1 cellular context compared by ENCODE assay signal in the genomic region with DNA sequence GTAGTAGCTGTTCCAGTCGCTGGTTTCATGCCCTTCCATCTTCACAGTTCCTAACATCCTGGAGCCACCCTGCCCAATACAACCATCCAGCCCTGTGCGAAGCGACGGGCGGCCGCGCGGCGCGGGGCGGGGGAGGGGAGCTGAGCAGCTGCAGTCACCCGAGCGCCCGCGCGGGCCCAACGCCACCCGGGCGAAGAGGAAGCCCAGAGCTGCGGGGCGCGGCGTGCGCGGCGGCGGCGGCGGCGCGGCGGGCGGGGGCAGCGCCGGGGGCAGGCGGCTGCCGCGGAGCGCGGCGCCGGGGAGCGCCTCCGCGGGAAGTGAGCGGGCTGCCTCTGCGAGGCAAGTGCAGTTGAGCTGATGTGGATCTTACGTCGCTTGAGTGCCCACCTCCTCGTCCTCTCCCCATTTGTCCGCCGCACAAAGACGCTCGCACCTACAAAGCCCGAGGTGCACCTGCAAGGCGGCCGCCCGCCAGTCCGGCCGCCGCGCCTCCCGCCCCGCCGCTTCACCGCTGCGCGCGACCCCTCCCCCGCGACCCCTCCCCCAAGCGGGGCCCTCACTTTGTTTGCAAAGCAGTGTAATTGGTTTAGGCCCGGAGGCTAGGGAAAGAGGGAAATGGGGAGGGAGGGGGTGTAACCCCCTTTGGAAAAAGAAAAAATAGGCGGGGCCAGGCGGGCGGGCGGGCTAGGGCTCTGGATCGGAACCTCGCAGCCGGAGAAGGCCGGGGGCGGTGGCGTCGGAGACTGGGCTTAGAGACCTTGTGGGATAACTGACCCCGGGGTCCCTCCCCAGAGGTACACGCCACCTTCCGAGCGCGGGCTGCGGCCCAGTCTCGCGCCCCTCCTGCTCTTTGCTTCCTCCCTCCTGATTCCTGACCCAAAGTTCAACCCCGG.
TF ChIP-seq lines count a peak whose summit lies in the region.

A gene (minus strand): TSS at position 334 of the 893 bp plus-strand sequence. CDS start 277 bp downstream, at position 57.
A gene with protein sequence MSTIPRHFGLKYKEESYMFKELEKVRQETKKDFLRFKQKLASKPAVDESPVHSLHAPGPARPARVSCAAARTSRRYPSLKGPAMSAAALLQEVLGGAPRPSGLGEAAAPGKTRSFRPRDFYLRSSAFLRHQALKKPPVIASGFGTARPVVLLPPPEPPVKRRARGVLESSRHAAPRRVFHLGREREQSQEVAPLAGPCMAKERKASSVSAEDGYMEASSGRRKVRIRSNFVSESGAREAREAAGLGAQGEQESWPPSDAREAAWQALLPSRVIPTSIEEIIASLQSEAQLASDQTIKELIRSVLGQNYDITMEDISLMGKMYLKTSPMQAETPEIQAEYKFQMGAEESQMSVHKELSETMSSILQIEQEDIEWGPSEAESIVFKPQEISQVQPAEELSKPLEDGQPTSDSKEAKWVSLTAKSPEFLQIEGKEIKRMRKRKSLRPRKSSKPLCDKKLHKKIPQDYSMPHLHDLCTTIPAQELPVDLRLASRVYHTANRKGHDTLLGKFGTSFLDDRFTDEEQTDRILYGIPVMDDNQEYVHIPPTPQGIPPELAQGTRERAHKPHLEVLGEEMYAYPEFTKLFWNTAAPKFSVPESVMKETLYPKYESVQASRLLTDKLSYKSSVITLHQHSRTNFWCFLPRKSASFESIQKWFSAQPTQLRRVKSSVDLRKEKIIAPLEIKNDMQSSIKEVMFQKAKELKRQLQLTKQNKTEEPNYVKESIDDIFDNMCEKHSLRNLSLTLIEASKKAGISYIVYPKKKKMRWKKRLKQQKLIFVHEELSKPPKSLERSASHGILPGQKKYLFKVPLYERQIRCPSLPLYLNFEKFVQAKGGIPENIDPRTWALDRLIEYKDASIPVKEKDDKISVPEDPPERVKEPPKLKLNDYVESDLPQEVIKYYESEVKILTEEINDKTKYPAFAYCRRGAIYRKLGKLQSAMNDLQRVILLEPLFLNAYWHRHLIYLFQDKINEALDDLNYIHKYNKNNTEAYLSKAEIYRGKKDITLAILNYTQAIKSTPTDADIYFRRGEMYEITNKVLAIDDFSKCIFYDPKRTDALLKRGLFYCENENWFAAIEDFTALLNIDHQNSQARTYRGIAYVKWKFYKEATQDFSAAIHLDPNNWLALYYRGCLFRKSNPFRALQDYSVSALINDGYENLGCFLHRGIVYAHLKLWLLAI (N-terminal part only) (plus strand): TSS at position 714 of the 893 bp plus-strand sequence. CDS start 26,436 bp downstream, outside the sequence.

TF ChIP-seq in IMR-90, 13 proteins besides CTCF, POLR2A, EP300 and RAD21:
- TF ChIP-seq SMC3 (IDR thresholded peaks at IDR 0.05; ENCODE audit: low read depth, low read length) = no peak
- no peak; the same call in 1 of the 2 replicates for TF ChIP-seq MAZ (IDR thresholded peaks at IDR 0.05; ENCODE audit: borderline replicate concordance, low read depth, low read length)
- TF ChIP-seq MXI1 (IDR thresholded peaks at IDR 0.05; ENCODE audit: borderline replicate concordance, low read depth, low read length) = no peak
- TF ChIP-seq FOS (IDR thresholded peaks at IDR 0.05; ENCODE audit: low read depth, low read length) = no peak
- TF ChIP-seq NFE2L2 (IDR thresholded peaks at IDR 0.05; ENCODE audit: low read depth, low read length) = no peak
- TF ChIP-seq, protein P1, sequence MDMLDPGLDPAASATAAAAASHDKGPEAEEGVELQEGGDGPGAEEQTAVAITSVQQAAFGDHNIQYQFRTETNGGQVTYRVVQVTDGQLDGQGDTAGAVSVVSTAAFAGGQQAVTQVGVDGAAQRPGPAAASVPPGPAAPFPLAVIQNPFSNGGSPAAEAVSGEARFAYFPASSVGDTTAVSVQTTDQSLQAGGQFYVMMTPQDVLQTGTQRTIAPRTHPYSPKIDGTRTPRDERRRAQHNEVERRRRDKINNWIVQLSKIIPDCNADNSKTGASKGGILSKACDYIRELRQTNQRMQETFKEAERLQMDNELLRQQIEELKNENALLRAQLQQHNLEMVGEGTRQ (IDR thresholded peaks at IDR 0.05; ENCODE audit: low read depth, low read length) = no peak
- no peak for TF ChIP-seq RCOR1 (IDR thresholded peaks at IDR 0.05; ENCODE audit: insufficient replicate concordance, low read length)
- no peak for TF ChIP-seq MAFK (IDR thresholded peaks at IDR 0.05; ENCODE audit: low read depth, low read length)
- TF ChIP-seq, protein P2, sequence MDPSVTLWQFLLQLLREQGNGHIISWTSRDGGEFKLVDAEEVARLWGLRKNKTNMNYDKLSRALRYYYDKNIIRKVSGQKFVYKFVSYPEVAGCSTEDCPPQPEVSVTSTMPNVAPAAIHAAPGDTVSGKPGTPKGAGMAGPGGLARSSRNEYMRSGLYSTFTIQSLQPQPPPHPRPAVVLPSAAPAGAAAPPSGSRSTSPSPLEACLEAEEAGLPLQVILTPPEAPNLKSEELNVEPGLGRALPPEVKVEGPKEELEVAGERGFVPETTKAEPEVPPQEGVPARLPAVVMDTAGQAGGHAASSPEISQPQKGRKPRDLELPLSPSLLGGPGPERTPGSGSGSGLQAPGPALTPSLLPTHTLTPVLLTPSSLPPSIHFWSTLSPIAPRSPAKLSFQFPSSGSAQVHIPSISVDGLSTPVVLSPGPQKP (IDR thresholded peaks at IDR 0.05; ENCODE audit: borderline replicate concordance, low read depth, low read length) = no peak
- TF ChIP-seq BHLHE40 (IDR thresholded peaks at IDR 0.05; ENCODE audit: low read depth, low read length) = no peak
- TF ChIP-seq CHD1 (IDR thresholded peaks at IDR 0.05; ENCODE audit: low read depth, low read length) = no peak
- no peak for TF ChIP-seq CEBPB (IDR thresholded peaks at IDR 0.05; ENCODE audit: low read depth, low read length)
- TF ChIP-seq RFX5 (IDR thresholded peaks at IDR 0.05; ENCODE audit: low read depth, low read length) = no peak
